Comparison of ENCODE assay signal across 7 cellular contexts in the genomic region with DNA sequence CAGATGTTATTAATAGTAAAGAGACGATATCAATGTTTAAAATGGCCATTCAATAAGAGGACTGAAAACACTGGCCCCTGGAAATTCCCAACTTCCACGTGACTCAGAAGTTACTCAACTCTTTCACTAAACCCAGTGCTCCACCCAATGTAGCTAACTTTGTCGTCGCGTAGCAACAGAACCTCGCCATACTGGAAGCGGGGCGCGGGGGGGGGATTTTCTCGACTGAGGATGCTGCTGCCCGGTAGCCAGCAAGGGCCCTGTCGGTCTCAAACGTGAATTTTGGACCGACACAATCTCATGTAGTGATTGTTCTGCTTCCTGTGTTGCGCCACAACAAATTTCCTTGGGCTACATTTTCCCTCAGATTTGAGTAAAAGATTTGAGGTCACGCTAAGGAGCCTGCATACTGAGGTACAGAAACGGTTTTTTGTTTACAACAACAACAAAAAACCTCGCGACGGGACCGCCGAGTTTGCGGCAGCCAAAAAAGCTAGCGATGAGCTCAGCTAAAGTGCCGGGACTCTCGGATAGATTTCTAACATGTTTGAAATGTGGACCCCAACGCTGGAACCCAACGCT. TPM values are rescaled to one million over a fixed set of nuclear protein-coding genes. Genes with fewer than 3 reads are reported as not detected.
DNase-seq lines count a peak whose midpoint lies in the region; ATAC-seq and TF ChIP-seq lines count a peak whose summit lies in the region.

No MANE protein-coding gene starts in this region.

- peaks cover 0 to 5% of the 10 kb centered on the region in 2 donors for H3K36me3 ChIP-seq in left lung

- peak overlapping the region; percentile 98 to 100 for H3K27ac ChIP-seq in left lung

- peak; percentile 41 for ATAC-seq in GM18502 (IDR thresholded peaks at IDR 0.05; ENCODE audit: poor library complexity, unreplicated experiment)
- ATAC-seq in HG03064 (IDR thresholded peaks at IDR 0.05; ENCODE audit: low read depth, unreplicated experiment): peak; percentile 28
- ATAC-seq in left lung: peak; percentile 74

- no peaks in the 10 kb centered on the region for H3K27me3 ChIP-seq in left lung

- intact Hi-C loops in left lung (cut with DNase I): loop anchor here in 1 of 2 donors (10.0 kb wide), 2 partner anchors 76 to 146 kb away; no protein-coding TSS in a partner anchor

- no peak for TF ChIP-seq CTCF in left lung (IDR thresholded peaks at IDR 0.05)

- peaks cover 4 to 23% of the 10 kb centered on the region in 2 donors for H3K4me1 ChIP-seq in left lung

- H3K4me3 ChIP-seq in left lung: peak overlapping the region; percentile 39 to 61

- no peaks in the 10 kb centered on the region for H3K9me3 ChIP-seq in left lung

- DNase-seq in NCI-H510A treated with DMSO at 0.1 percent for 48 hours (lab: John Stamatoyannopoulos, UW) (peak; percentile 86), dermis blood vessel endothelial cell (peak; percentile 97), left lung (peak; percentile 94)
- peak; percentile 70 to 86 for DNase-seq in activated CD4-positive, alpha-beta T cell treated with anti-CD3 and anti-CD28 coated beads, Interleukin-2, amount 50 U/mL, for 24 hours (ENCODE audit: low read depth in 1 of 2, low spot score in 1 of 2)
- DNase-seq in stimulated activated CD4-positive, alpha-beta T cell treated with anti-CD3 and anti-CD28 coated beads, Interleukin-2, amount 100 ng/mL, for 4 hours (ENCODE audit: low read depth): peak; percentile 77

RNA-seq across cellular contexts. Expression of gene SFR1, which starts 1.0 kb away (rescaled TPM):
- 7.0 and 10.0 TPM in 2 replicates for total RNA-seq in dermis blood vessel endothelial cell
- total RNA-seq in left lung: 1 to 10 TPM; 9.2 to 9.3 TPM

RNA-seq across cellular contexts. Expression of gene COL17A1, which starts 35.3 kb away (rescaled TPM):
- total RNA-seq in dermis blood vessel endothelial cell: 0.34 and 0.84 TPM in 2 replicates
- 10 to 100 TPM in 1 of 2 donors, 1 to 10 TPM in 1; 2.1 to 43.4 TPM for total RNA-seq in left lung

Comparison
In these comparisons a context has a peak if more than half of its experiments do, and no peak if none do; other contexts are left out.
1. Peak in every context shown above with its lines: DNase-seq, ATAC-seq, H3K4me3 ChIP-seq and H3K27ac ChIP-seq.